ENCODE assay signal across 20 cellular contexts in the genomic region with DNA sequence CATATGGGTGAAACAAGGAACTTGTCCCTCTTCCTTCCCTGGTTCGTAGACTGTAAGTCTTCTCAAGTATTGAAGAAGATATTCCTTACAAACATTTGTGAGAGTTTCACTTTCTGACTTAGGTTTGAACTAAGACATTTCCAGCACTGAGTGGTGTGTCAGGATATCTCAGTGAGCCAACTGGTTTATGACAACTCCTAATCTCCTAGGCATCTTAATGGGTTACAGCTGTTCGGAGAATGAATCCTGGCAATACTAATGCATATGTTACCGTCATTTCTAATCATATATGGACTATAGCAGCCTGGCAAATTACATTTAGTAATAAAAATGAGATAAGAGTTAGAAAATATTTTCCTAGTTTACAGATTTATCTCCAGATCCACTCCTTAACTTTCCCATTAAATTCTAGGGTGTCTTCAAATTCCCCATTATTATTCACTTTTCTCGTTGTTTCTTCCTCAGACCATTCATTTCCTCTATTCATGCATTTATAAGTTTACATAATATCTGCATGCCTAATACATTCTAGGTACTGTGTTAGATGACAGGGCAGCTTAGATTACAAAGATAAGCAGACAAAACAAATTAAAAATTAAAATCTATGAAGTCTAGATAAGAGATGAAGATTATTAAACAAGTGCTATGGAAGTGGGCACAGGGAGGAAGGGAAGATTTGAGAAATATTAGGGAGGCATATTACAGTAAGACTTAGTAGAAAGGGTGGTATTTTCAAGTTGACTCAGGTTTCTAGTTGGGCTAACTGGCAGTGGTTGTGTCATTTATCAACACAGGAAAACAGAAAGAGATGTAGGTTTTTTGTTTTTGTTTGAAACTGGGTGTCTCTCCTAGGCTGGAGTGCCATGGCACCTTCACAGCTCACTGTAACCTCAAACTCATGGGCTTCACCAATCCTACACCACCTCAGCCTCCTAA.
DNase-seq lines count a peak whose midpoint lies in the region; ATAC-seq, FAIRE-seq and TF ChIP-seq lines count a peak whose summit lies in the region.
"Had no signal": no experiment of that assay in that cellular context is flagged by ENCODE, and none has a peak within 500 bp of the region (broad histone marks: within the 10 kb centered on the region; RNA-seq: fewer than 3 reads in every experiment).

No MANE protein-coding gene starts in this region.

- no peak for TF ChIP-seq POLR2A in vagina (IDR thresholded peaks at IDR 0.05)

- peak; percentile 48 for DNase-seq in GM03348 (ENCODE audit: low spot score)
- peak; percentile 71 to 89 for DNase-seq in foreskin fibroblast
- peak; percentile 56 for DNase-seq in small intestine
- DNase-seq in vagina (ENCODE audit: extremely low spot score in 2 of 2): no peak
- no peak for DNase-seq in midbrain (lab: John Stamatoyannopoulos, UW)
- DNase-seq: activated CD4-positive, alpha-beta T cell treated with anti-CD3 and anti-CD28 coated beads, Interleukin-2, amount 10 ng/mL, durations not matched to agents 24 days and 14 days; activated naive CD8-positive, alpha-beta T cell treated with anti-CD3 and anti-CD28 coated beads, Interleukin-2, amount 50 U/mL, for 24 hours; gastrocnemius medialis; KG1; NCI-H1930; NCI-H2227 treated with DMSO at 0.1 percent for 48 hours; NCI-H748 treated with DMSO at 0.1 percent for 48 hours; Right ventricle myocardium superior; spleen; upper lobe of left lung had no signal

- intact Hi-C loops in vagina (cut with DNase I): loop anchor here (5.0 kb wide), 1 partner anchor 1680 kb away; no protein-coding TSS in a partner anchor

- TF ChIP-seq CTCF in foreskin fibroblast (IDR thresholded peaks at IDR 0.05; ENCODE audit: low read depth, low read length) (no peak), vagina (IDR thresholded peaks at IDR 0.05) (no peak)

- H3K36me3 ChIP-seq in small intestine (ENCODE audit: control insufficient read depth in 2 of 2, insufficient read depth in 2 of 2, low read length in 2 of 2): peaks cover 0 to 1% of the 10 kb centered on the region in 2 donors
- peaks cover 0 to 15% of the 10 kb centered on the region in 2 donors for H3K36me3 ChIP-seq in vagina

- no peak for FAIRE-seq in small intestine (lab: Jason Lieb, UNC)
- FAIRE-seq: bronchial epithelial cell had no signal

- H3K9me3 ChIP-seq in small intestine (ENCODE audit: control insufficient read depth, low read depth) (no peaks in the 10 kb centered on the region), vagina (no peaks in the 10 kb centered on the region)
- H3K9me3 ChIP-seq: gastrocnemius medialis, HAP-1, spleen, upper lobe of left lung had no signal

- H3K27ac ChIP-seq in small intestine (ENCODE audit: low read depth in 1 of 2, low read length in 1 of 2): no peak overlapping the region
- H3K27ac ChIP-seq in vagina: no peak overlapping the region
- H3K27ac ChIP-seq: C4-2B, gastrocnemius medialis, spleen, upper lobe of left lung had no signal

- WGBS in small intestine, 3 donors: 53 to 71% (median 56%) methylated on average over 4 of the region's 4 CpGs

- peak; percentile 99 for ATAC-seq in SK-N-SH treated with all-trans-retinoic acid at 6 μM for 48 hours
- no peak for ATAC-seq in GM21576 (IDR thresholded peaks at IDR 0.05; ENCODE audit: unreplicated experiment)
- ATAC-seq: activated naive CD8-positive, alpha-beta T cell treated with anti-CD3 and anti-CD28 coated beads, Interleukin-2, amount 50 U/mL, for 24 hours; gastrocnemius medialis had no signal

- H3K4me3 ChIP-seq in foreskin fibroblast (ENCODE audit: low read depth in 1 of 2, low read length in 2 of 2) (no peak overlapping the region), small intestine (ENCODE audit: low read depth in 1 of 2, low read length in 2 of 2) (no peak overlapping the region), vagina (no peak overlapping the region)
- H3K4me3 ChIP-seq: gastrocnemius medialis, HAP-1, spleen, upper lobe of left lung had no signal

- H3K4me1 ChIP-seq in small intestine (ENCODE audit: control insufficient read depth in 2 of 2, insufficient read depth in 1 of 2, low read depth in 1 of 2, low read length in 1 of 2) (no peaks in the 10 kb centered on the region), vagina (no peaks in the 10 kb centered on the region)
- H3K4me1 ChIP-seq: gastrocnemius medialis, spleen, upper lobe of left lung had no signal

- H3K27me3 ChIP-seq in small intestine (ENCODE audit: control insufficient read depth in 2 of 2, insufficient read depth in 2 of 2, low read length in 2 of 2) (no peaks in the 10 kb centered on the region), vagina (no peaks in the 10 kb centered on the region)
- H3K27me3 ChIP-seq: gastrocnemius medialis, spleen, upper lobe of left lung had no signal

TF ChIP-seq in SK-N-SH treated with all-trans-retinoic acid at 6 μM for 48 hours, 23 proteins besides CTCF, POLR2A, EP300 and RAD21:
- TF ChIP-seq, protein P1, sequence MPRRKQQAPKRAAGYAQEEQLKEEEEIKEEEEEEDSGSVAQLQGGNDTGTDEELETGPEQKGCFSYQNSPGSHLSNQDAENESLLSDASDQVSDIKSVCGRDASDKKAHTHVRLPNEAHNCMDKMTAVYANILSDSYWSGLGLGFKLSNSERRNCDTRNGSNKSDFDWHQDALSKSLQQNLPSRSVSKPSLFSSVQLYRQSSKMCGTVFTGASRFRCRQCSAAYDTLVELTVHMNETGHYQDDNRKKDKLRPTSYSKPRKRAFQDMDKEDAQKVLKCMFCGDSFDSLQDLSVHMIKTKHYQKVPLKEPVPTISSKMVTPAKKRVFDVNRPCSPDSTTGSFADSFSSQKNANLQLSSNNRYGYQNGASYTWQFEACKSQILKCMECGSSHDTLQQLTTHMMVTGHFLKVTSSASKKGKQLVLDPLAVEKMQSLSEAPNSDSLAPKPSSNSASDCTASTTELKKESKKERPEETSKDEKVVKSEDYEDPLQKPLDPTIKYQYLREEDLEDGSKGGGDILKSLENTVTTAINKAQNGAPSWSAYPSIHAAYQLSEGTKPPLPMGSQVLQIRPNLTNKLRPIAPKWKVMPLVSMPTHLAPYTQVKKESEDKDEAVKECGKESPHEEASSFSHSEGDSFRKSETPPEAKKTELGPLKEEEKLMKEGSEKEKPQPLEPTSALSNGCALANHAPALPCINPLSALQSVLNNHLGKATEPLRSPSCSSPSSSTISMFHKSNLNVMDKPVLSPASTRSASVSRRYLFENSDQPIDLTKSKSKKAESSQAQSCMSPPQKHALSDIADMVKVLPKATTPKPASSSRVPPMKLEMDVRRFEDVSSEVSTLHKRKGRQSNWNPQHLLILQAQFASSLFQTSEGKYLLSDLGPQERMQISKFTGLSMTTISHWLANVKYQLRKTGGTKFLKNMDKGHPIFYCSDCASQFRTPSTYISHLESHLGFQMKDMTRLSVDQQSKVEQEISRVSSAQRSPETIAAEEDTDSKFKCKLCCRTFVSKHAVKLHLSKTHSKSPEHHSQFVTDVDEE (CRISPR knock-in tag; IDR thresholded peaks at IDR 0.05): peak; percentile 97
- TF ChIP-seq ZNF8 (CRISPR knock-in tag; IDR thresholded peaks at IDR 0.05) (peak; percentile 38; the same call in 1 of the 2 replicates), TCF4 (CRISPR knock-in tag; IDR thresholded peaks at IDR 0.05; ENCODE audit: borderline replicate concordance) (peak; percentile 97), RARB (CRISPR knock-in tag; IDR thresholded peaks at IDR 0.05) (no peak; the same call in 1 of the 2 replicates), OSR1 (CRISPR knock-in tag; IDR thresholded peaks at IDR 0.05) (no peak), GLIS3 (CRISPR knock-in tag; IDR thresholded peaks at IDR 0.05) (no peak), ISL1 (CRISPR knock-in tag; IDR thresholded peaks at IDR 0.05) (peak; percentile 87), ZNF70 (CRISPR knock-in tag; IDR thresholded peaks at IDR 0.05) (no peak), SNAI2 (CRISPR knock-in tag; IDR thresholded peaks at IDR 0.05) (no peak), ARNTL (CRISPR knock-in tag; IDR thresholded peaks at IDR 0.05; ENCODE audit: borderline replicate concordance, low read depth) (no peak)

Comparison
In these comparisons a context has a peak if more than half of its experiments do, and no peak if none do; other contexts are left out.
1. DNase-seq: peak in GM03348 (single experiment), foreskin fibroblast (2 of 2) and small intestine (single experiment); none in vagina (0 of 2) and midbrain (single experiment).